Comparison of ENCODE assay signal across 8 cellular contexts in the genomic region with DNA sequence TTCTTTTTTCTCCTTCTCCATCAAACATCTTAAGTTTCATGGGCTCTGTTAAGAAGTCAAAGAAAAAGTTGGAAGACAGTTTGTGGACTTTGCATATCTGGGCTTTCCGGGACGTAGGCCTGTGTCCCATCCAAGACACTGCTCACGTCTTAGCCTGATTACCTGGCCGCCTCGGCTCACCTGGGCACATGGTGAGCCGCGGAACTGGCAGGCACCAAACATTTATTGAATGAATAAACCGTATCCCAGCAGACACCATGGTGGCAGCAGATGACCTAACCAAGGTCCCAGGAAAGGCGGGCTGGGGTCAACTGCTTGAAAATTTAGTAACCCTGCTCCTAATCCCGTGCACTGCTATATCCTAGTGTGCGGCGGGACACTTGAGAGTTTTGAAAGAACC. TPM values are rescaled to one million over a fixed set of nuclear protein-coding genes. Genes with fewer than 3 reads are reported as not detected.
DNase-seq lines count a peak whose midpoint lies in the region; ATAC-seq and TF ChIP-seq lines count a peak whose summit lies in the region.

No MANE protein-coding gene starts in this region.

- H3K9me3 ChIP-seq in heart right ventricle (peaks cover 0 to 10% (median 0%) of the 10 kb centered on the region in 11 donors), mammary epithelial cell (replicated peaks; ENCODE audit: insufficient read depth, low read length) (no peaks in the 10 kb centered on the region), mononuclear cell (ENCODE audit: low read depth, low read length) (no peaks in the 10 kb centered on the region), uterus (no peaks in the 10 kb centered on the region)

- peak overlapping the region in 9 of 10 donors; percentile 70 to 100 (median 99) for H3K27ac ChIP-seq in heart right ventricle
- peak overlapping the region; percentile 59 for H3K27ac ChIP-seq in mammary epithelial cell (ENCODE audit: insufficient read depth, low read depth, low read length)
- H3K27ac ChIP-seq in uterus: peak overlapping the region; percentile 98 to 100

- CTCF ChIA-PET in mammary epithelial cell (lab: Charles Lee; ENCODE audit: low non-redundant PET): no interaction called here

- peaks cover 0 to 11% (median 7%) of the 10 kb centered on the region in 9 donors for H3K4me1 ChIP-seq in heart right ventricle
- H3K4me1 ChIP-seq in mammary epithelial cell (ENCODE audit: insufficient read depth, low read length): peaks cover 5% of the 10 kb centered on the region
- H3K4me1 ChIP-seq in mononuclear cell (ENCODE audit: insufficient read depth, low read length): peaks cover 14% of the 10 kb centered on the region
- H3K4me1 ChIP-seq in uterus: no peaks in the 10 kb centered on the region

- peaks cover 25% of the 10 kb centered on the region for H3K79me2 ChIP-seq in mammary epithelial cell (ENCODE audit: insufficient read depth, low read length)

- DNase-seq in heart right ventricle: no peak
- no peak for DNase-seq in Right ventricle myocardium superior
- no peak for DNase-seq in mammary epithelial cell
- no peak for DNase-seq in uterus
- no peak for DNase-seq in KG1 (lab: John Stamatoyannopoulos, UW)

- TF ChIP-seq CTCF in heart right ventricle (IDR thresholded peaks at IDR 0.05) (no peak), mammary epithelial cell (conservative IDR thresholded peaks at IDR 0.05 in 1 of 2, IDR thresholded peaks at IDR 0.05 in 1 of 2; ENCODE audit: extremely low read depth in 1 of 2, insufficient read depth in 1 of 2, low read depth in 1 of 2, low read length in 2 of 2) (no peak), uterus (IDR thresholded peaks at IDR 0.05) (no peak)

- peak overlapping the region; percentile 89 for H2AFZ ChIP-seq in mammary epithelial cell (ENCODE audit: low read depth, low read length)

- in situ Hi-C loops in mammary epithelial cell (cut with MboI; ENCODE audit: low sequenced_read_pairs in 2 of 2): no loop called here

- BruUV-seq in mammary epithelial cell (replicated peaks; lab: Mats Ljungman, UMichigan): TSS peak; percentile 40

- H4K20me1 ChIP-seq in mammary epithelial cell (ENCODE audit: insufficient read depth, low read length): no peaks in the 10 kb centered on the region

- H3K4me3 ChIP-seq in heart right ventricle: peak overlapping the region; percentile 14 to 92 (median 78)
- H3K4me3 ChIP-seq in mammary epithelial cell (replicated peaks in 1 of 3; ENCODE audit: insufficient read depth in 1 of 3, low read depth in 2 of 3, low read length in 3 of 3): peak overlapping the region; percentile 66 to 85 (median 83)
- H3K4me3 ChIP-seq in mononuclear cell (ENCODE audit: low read length): peak overlapping the region; percentile 60
- H3K4me3 ChIP-seq in uterus: peak overlapping the region; percentile 77 to 96

- peak overlapping the region; percentile 78 for H3K4me2 ChIP-seq in mammary epithelial cell (ENCODE audit: insufficient read depth, low read depth, low read length)

- TF ChIP-seq POLR2A in uterus (IDR thresholded peaks at IDR 0.05): no peak

- intact Hi-C loops in heart right ventricle (cut with DNase I) (loop anchor here in 5 of 10 donors (2.0 to 10.0 kb wide), 4 partner anchors 94 to 334 kb away; partner anchors contain the start of genes ATP5F1E (in 2 of the 5), NELFCD (in 1 of the 5) and PRELID3B (in 1 of the 5)), Right ventricle myocardium superior (cut with DNase I) (no loop called here), mammary epithelial cell (cut with micrococcal nuclease) (no loop called here), uterus (cut with DNase I; ENCODE audit: low total_unique reads) (no loop called here)

- H3K9ac ChIP-seq in mammary epithelial cell (ENCODE audit: insufficient read depth, low read length): peak overlapping the region; percentile 65

- no peaks in the 10 kb centered on the region for H3K27me3 ChIP-seq in heart right ventricle
- no peaks in the 10 kb centered on the region for H3K27me3 ChIP-seq in mammary epithelial cell (ENCODE audit: insufficient read depth, low read length)
- no peaks in the 10 kb centered on the region for H3K27me3 ChIP-seq in mononuclear cell (ENCODE audit: insufficient read depth, low read length)
- no peaks in the 10 kb centered on the region for H3K27me3 ChIP-seq in uterus

- H3K36me3 ChIP-seq in heart right ventricle (no peaks in the 10 kb centered on the region), mammary epithelial cell (ENCODE audit: insufficient read depth, low read length) (no peaks in the 10 kb centered on the region), uterus (no peaks in the 10 kb centered on the region)

- dilution Hi-C loops in mammary epithelial cell (cut with HindIII; ENCODE audit: low sequenced_read_pairs): no loop called here

- 54 to 55% methylated on average over 12 of the region's 12 CpGs for WGBS in heart right ventricle, 2 donors
- WGBS in mammary epithelial cell (ENCODE audit: low coverage, missing lambda C conversion rate): 48% methylated on average over 9 of the region's 12 CpGs

- ATAC-seq in heart right ventricle: no peak
- ATAC-seq in Right ventricle myocardium superior (ENCODE audit: poor library complexity): no peak
- ATAC-seq in HG03442 (IDR thresholded peaks at IDR 0.05; ENCODE audit: unreplicated experiment): no peak
- ATAC-seq in GM18517 (IDR thresholded peaks at IDR 0.05; ENCODE audit: unreplicated experiment): no peak

RNA-seq across cellular contexts. Expression of gene GNAS, which starts 35.6 kb away (rescaled TPM):
- 1,000 to 10,000 TPM; 1,348 to 2,208 (median 1,783) TPM for total RNA-seq in heart right ventricle
- 1,000 to 10,000 TPM; 1,614 to 5,181 TPM for polyA plus RNA-seq in heart right ventricle
- 1,453 TPM for total RNA-seq in Right ventricle myocardium superior
- total RNA-seq in mammary epithelial cell: 100 to 1,000 TPM; 289 to 682 TPM
- 1,072 TPM for polyA plus RNA-seq in mammary epithelial cell
- polyA minus RNA-seq in mammary epithelial cell: 1,722 TPM
- 461 TPM for total RNA-seq in mononuclear cell
- total RNA-seq in uterus: 100 to 1,000 TPM; 281 to 822 (median 446) TPM

RNA-seq across cellular contexts. Expression of gene GNAS-AS1, which starts 37.4 kb away (rescaled TPM):
- total RNA-seq in heart right ventricle: 1 to 10 TPM in 1 of 10 donors, under 1 TPM in 9; 0.15 to 1.5 (median 0.41) TPM
- 1 to 10 TPM in 1 of 2 donors, under 1 TPM in 1; 0.06 to 1.1 TPM for polyA plus RNA-seq in heart right ventricle
- 0.13 TPM for total RNA-seq in Right ventricle myocardium superior
- total RNA-seq in mammary epithelial cell: under 1 TPM; 0.33 to 0.73 TPM
- polyA plus RNA-seq in mammary epithelial cell: 0.27 TPM
- not detected for polyA minus RNA-seq in mammary epithelial cell
- 0.10 TPM for total RNA-seq in mononuclear cell
- total RNA-seq in uterus: 1 to 10 TPM in 2 of 4 donors, under 1 TPM in 1, not detected in 1; 0.77 to 3.4 (median 1.2) TPM
